In genomic region chr19:50269653-50270052, GRCh38 we compare ENCODE assay signal across 1 cellular context.
TF ChIP-seq lines count a peak whose summit lies in the region.

No MANE protein-coding gene starts in this region.

TF ChIP-seq in K562, 482 proteins besides CTCF, POLR2A, EP300 and RAD21 (continued from another document and continues in another):
- TF ChIP-seq FOXK1 (CRISPR knock-in tag; IDR thresholded peaks at IDR 0.05; ENCODE audit: borderline replicate concordance), result no peak
- no peak for TF ChIP-seq SNIP1 (IDR thresholded peaks at IDR 0.05; ENCODE audit: low read depth)
- no peak for TF ChIP-seq ZBTB43 (CRISPR knock-in tag; IDR thresholded peaks at IDR 0.05)
- TF ChIP-seq XRCC3 (IDR thresholded peaks at IDR 0.05), result no peak
- peak in 1 of 2 experiments; percentile 67; a peak in 2 of 4 replicates for TF ChIP-seq ZNF639 (CRISPR knock-in tag; conservative IDR thresholded peaks at IDR 0.05 in 1 of 2, IDR thresholded peaks at IDR 0.05 in 1 of 2)
- TF ChIP-seq PATZ1 (CRISPR knock-in tag; IDR thresholded peaks at IDR 0.05; ENCODE audit: borderline replicate concordance), result no peak
- no peak for TF ChIP-seq ZBTB34 (CRISPR knock-in tag; IDR thresholded peaks at IDR 0.05)
- TF ChIP-seq ZNF263 (CRISPR knock-in tag; IDR thresholded peaks at IDR 0.05; ENCODE audit: borderline replicate concordance), result peak; percentile 69; the same call in 1 of the 2 replicates
- no peak for TF ChIP-seq REST (CRISPR knock-in tag; IDR thresholded peaks at IDR 0.05; ENCODE audit: low read depth)
- no peak for TF ChIP-seq SMARCA5 (IDR thresholded peaks at IDR 0.05)
- TF ChIP-seq PTTG1 (tag; IDR thresholded peaks at IDR 0.05; ENCODE audit: low read depth), result no peak
- TF ChIP-seq ZNF75A (CRISPR knock-in tag; IDR thresholded peaks at IDR 0.05), result no peak
- no peak for TF ChIP-seq CAMTA2 (CRISPR knock-in tag; conservative IDR thresholded peaks at IDR 0.05)
- no peak for TF ChIP-seq ZNF76 (CRISPR knock-in tag; IDR thresholded peaks at IDR 0.05; ENCODE audit: borderline replicate concordance)
- no peak for TF ChIP-seq RREB1 (CRISPR knock-in tag; IDR thresholded peaks at IDR 0.05)
- no peak for TF ChIP-seq MYBL2 (IDR thresholded peaks at IDR 0.05; ENCODE audit: low read depth)
- no peak for TF ChIP-seq MYBL2 (CRISPR knock-in tag; IDR thresholded peaks at IDR 0.05; ENCODE audit: borderline replicate concordance)
- no peak for TF ChIP-seq CHD2 (IDR thresholded peaks at IDR 0.05; ENCODE audit: low read depth, low read length)
- 0 out of 4 replicates have a peak, but pooled peaks of 1 of the 2 experiments have one; percentile 12 for TF ChIP-seq MLLT1 (IDR thresholded peaks at IDR 0.05)
- TF ChIP-seq SRSF9 (IDR thresholded peaks at IDR 0.05; ENCODE audit: borderline replicate concordance, low read depth, low read length), result no peak
- no peak for TF ChIP-seq BRCA1 (IDR thresholded peaks at IDR 0.05)
- no peak for TF ChIP-seq BRCA1 (CRISPR knock-in tag; IDR thresholded peaks at IDR 0.05)
- no peak for TF ChIP-seq ATF4 (CRISPR knock-in tag; IDR thresholded peaks at IDR 0.05)
- no peak for TF ChIP-seq HBP1 (CRISPR knock-in tag; IDR thresholded peaks at IDR 0.05)
- TF ChIP-seq ZNF584 (CRISPR knock-in tag; IDR thresholded peaks at IDR 0.05; ENCODE audit: low read depth), result peak; percentile 58; the same call in 1 of the 2 replicates
- no peak for TF ChIP-seq GATAD2A (IDR thresholded peaks at IDR 0.05)
- no peak for TF ChIP-seq PRMT5 (CRISPR knock-in tag; IDR thresholded peaks at IDR 0.05)
- no peak for TF ChIP-seq NFIX (CRISPR knock-in tag; IDR thresholded peaks at IDR 0.05; ENCODE audit: low read depth)
- no peak for TF ChIP-seq ZNF140 (CRISPR knock-in tag; IDR thresholded peaks at IDR 0.05)
- peak; percentile 33 for TF ChIP-seq MAFG (tag; conservative IDR thresholded peaks at IDR 0.05)
